In the genomic region with DNA sequence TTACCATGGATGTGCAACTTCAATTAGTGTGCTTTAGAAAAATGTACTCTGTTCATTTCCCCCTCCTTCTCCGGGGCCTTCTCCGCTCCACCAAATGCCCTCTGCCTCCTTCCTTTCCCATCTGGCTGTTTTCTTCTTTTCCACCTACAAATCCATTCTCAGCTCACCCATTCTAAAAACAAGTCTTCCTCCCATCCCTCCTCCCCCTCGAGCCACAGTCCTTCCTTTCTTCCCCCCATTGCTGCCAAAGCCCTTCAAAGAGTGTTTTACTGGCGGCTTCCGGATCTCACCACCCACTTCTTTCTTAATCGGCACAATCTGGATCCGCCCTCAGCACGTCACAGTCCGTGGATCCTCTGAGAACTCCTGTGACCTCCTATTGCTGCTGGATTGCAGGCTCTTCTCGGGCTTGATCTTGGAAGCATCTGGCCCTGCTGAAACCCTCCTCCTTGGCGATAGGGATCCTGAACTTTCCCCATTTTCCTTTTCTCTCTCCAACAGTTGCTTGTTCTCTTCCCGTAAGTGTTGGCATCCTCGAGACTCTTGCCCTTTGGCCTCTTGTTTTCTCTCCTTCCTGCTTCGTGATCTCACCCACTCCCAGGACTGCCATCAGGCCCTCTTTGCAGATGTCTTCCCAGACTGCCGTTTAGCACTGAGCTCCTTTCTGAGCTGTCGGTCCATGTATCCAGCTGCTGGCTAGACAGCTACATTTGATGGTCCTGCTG, we compare ENCODE assay signal across 8 cellular contexts. TPM values are rescaled to one million over a fixed set of nuclear protein-coding genes. Genes with fewer than 3 reads are reported as not detected.
DNase-seq lines count a peak whose midpoint lies in the region; ATAC-seq lines count a peak whose summit lies in the region.

No MANE protein-coding gene starts in this region.

- peak; percentile 63 for DNase-seq in Jurkat, Clone E6-1 (ENCODE audit: low read depth, low spot score)
- DNase-seq in activated effector memory CD4-positive, alpha-beta T cell treated with Interleukin-2 at 50 U/mL for 16 hours = peak; percentile 16
- peak; percentile 90 for DNase-seq in Right ventricle myocardium superior
- DNase-seq in stimulated activated CD4-positive, alpha-beta T cell treated with anti-CD3 and anti-CD28 coated beads, Interleukin-12 subunit alpha, Interleukin-12 subunit beta, amount 100 ng/mL, for 4 hours = peak; percentile 27
- DNase-seq in SW480 (ENCODE audit: low spot score) = no peak

- ATAC-seq in Right ventricle myocardium superior (ENCODE audit: poor library complexity) (peak; percentile 91), GM19397 (IDR thresholded peaks at IDR 0.05; ENCODE audit: unreplicated experiment) (no peak), HG03135 (IDR thresholded peaks at IDR 0.05; ENCODE audit: unreplicated experiment) (no peak), GM21825 (IDR thresholded peaks at IDR 0.05; ENCODE audit: unreplicated experiment) (no peak)

- H3K4me3 ChIP-seq in Jurkat, Clone E6-1 (ENCODE audit: low read length) = peak overlapping the region; percentile 33

- intact Hi-C loops in Right ventricle myocardium superior (cut with DNase I) = no loop called here

RNA-seq across cellular contexts. Expression of a gene that starts 36.0 kb away (rescaled TPM):
- polyA plus RNA-seq in Jurkat, Clone E6-1 (2012; ENCODE audit: insufficient read depth, insufficient read length) = not detected
- total RNA-seq in Right ventricle myocardium superior = not detected
